In genomic region chr2:200742426-200742825, GRCh38 we compare ENCODE assay signal across 12 cellular contexts.
DNase-seq lines count a peak whose midpoint lies in the region; ATAC-seq and TF ChIP-seq lines count a peak whose summit lies in the region.
"Had no signal": no experiment of that assay in that cellular context is flagged by ENCODE, and none has a peak within 500 bp of the region (broad histone marks: within the 10 kb centered on the region; RNA-seq: fewer than 3 reads in every experiment).

No MANE protein-coding gene starts in this region.

- no peaks in the 10 kb centered on the region for H3K36me3 ChIP-seq in ascending aorta
- no peaks in the 10 kb centered on the region for H3K36me3 ChIP-seq in aorta (ENCODE audit: control insufficient read depth in 1 of 2, insufficient read depth in 2 of 2, low read length in 1 of 2)

- peaks cover 22% of the 10 kb centered on the region for H3K4me1 Mint-ChIP-seq in nephron
- H3K4me1 Mint-ChIP-seq in activated CD4-positive, alpha-beta memory T cell treated with anti-CD3 and anti-CD28 coated beads for 36 hours (ENCODE audit: low read depth), result no peaks in the 10 kb centered on the region
- H3K4me1 Mint-ChIP-seq: memory B cell had no signal

- H3K27ac Mint-ChIP-seq in nephron, result peak overlapping the region in 2 of 3 experiments; percentile 60 to 86
- no peak overlapping the region for H3K27ac Mint-ChIP-seq in activated CD4-positive, alpha-beta memory T cell treated with anti-CD3 and anti-CD28 coated beads for 36 hours
- H3K27ac Mint-ChIP-seq: memory B cell had no signal

- POLR2A ChIA-PET in activated CD4-positive, alpha-beta memory T cell treated with anti-CD3 and anti-CD28 coated beads for 36 hours (lab: Charles Lee), result no interaction called here

- intact Hi-C loops in ascending aorta (cut with DNase I) (loop anchor here (2.0 kb wide), 1 partner anchor 44 kb away; no protein-coding TSS in a partner anchor), Right ventricle myocardium inferior (cut with DNase I) (loop anchor here (5.0 kb wide), 1 partner anchor 55 kb away; no protein-coding TSS in a partner anchor), aorta (cut with DNase I) (loop anchor here (1.0 to 5.0 kb wide), 2 partner anchors 69 to 70 kb away; partner anchors contain the start of gene BZW1 (in 2 of the 2))
- intact Hi-C loops in activated CD4-positive, alpha-beta memory T cell treated with anti-CD3 and anti-CD28 coated beads for 36 hours (cut with micrococcal nuclease), result no loop called here

- TF ChIP-seq CTCF in ascending aorta (IDR thresholded peaks at IDR 0.05) (no peak), nephron (IDR thresholded peaks at IDR 0.05; ENCODE audit: unreplicated experiment in 3 of 3) (no peak)

- 14 to 22% methylated on average over 5 of the region's 5 CpGs for WGBS in aorta, 2 donors

- H3K27ac ChIP-seq in ascending aorta (peak overlapping the region; percentile 97), aorta (ENCODE audit: low read depth in 1 of 2, low read length in 2 of 2) (peak overlapping the region; percentile 58 to 95)
- H3K27ac ChIP-seq: RWPE1 had no signal

- peak; percentile 90 for ATAC-seq in Right ventricle myocardium inferior
- ATAC-seq in aorta (ENCODE audit: low FRiP score), result peak; percentile 91

- peaks cover 17% of the 10 kb centered on the region for H3K27me3 Mint-ChIP-seq in nephron (ENCODE audit: low read depth)
- H3K27me3 Mint-ChIP-seq in activated CD4-positive, alpha-beta memory T cell treated with anti-CD3 and anti-CD28 coated beads for 36 hours, result peaks cover 4% of the 10 kb centered on the region

- H3K27me3 ChIP-seq in ascending aorta (no peaks in the 10 kb centered on the region), aorta (ENCODE audit: control insufficient read depth in 1 of 2, insufficient read depth in 2 of 2, low read length in 1 of 2) (no peaks in the 10 kb centered on the region)

- H3K4me1 ChIP-seq in ascending aorta (peaks cover 18 to 29% of the 10 kb centered on the region in 2 donors), aorta (ENCODE audit: control insufficient read depth in 1 of 2, insufficient read depth in 2 of 2, low read length in 2 of 2) (peaks cover 3 to 6% of the 10 kb centered on the region in 2 donors)

- H3K9me3 ChIP-seq in ascending aorta (no peaks in the 10 kb centered on the region), aorta (ENCODE audit: control insufficient read depth, low read length) (no peaks in the 10 kb centered on the region)

- no peaks in the 10 kb centered on the region for H3K9me3 Mint-ChIP-seq in nephron
- no peaks in the 10 kb centered on the region for H3K9me3 Mint-ChIP-seq in activated CD4-positive, alpha-beta memory T cell treated with anti-CD3 and anti-CD28 coated beads for 36 hours
- H3K9me3 Mint-ChIP-seq: memory B cell had no signal

- peak; percentile 69 to 91 for DNase-seq in ascending aorta (ENCODE audit: low spot score in 2 of 2)
- DNase-seq in Right ventricle myocardium inferior (ENCODE audit: missing footprints), result peak; percentile 85
- peak; percentile 90 to 92 for DNase-seq in aorta
- no peak for DNase-seq in activated CD4-positive, alpha-beta memory T cell treated with anti-CD3 and anti-CD28 coated beads for 36 hours
- no peak for DNase-seq in T-helper 1 cell
- DNase-seq in activated CD4-positive, alpha-beta T cell treated with anti-CD3 and anti-CD28 coated beads, Interleukin-2, amount 50 U/mL, for 4 hours, result no peak
- DNase-seq: activated T-cell treated with anti-CD3 and anti-CD28 coated beads, Interleukin-2, amount 50 U/mL, for 48 hours; central memory CD4-positive, alpha-beta T cell; DMS153 had no signal

- CTCF ChIA-PET in activated CD4-positive, alpha-beta memory T cell treated with anti-CD3 and anti-CD28 coated beads for 36 hours (lab: Charles Lee), result no interaction called here

- no peaks in the 10 kb centered on the region for H3K36me3 Mint-ChIP-seq in nephron (ENCODE audit: low read depth)
- no peaks in the 10 kb centered on the region for H3K36me3 Mint-ChIP-seq in activated CD4-positive, alpha-beta memory T cell treated with anti-CD3 and anti-CD28 coated beads for 36 hours
- H3K36me3 Mint-ChIP-seq: memory B cell had no signal

- H3K4me3 ChIP-seq in ascending aorta (peak overlapping the region in 1 of 2 donors; percentile 41), aorta (ENCODE audit: low read length in 2 of 2) (no peak overlapping the region)

- no peak overlapping the region for H3K4me3 Mint-ChIP-seq in nephron
- no peak overlapping the region for H3K4me3 Mint-ChIP-seq in activated CD4-positive, alpha-beta memory T cell treated with anti-CD3 and anti-CD28 coated beads for 36 hours
- H3K4me3 Mint-ChIP-seq: memory B cell had no signal

Comparison
In these comparisons a context has a peak if more than half of its experiments do, and no peak if none do; other contexts are left out.
1. DNase-seq: peak in ascending aorta (2 of 2), Right ventricle myocardium inferior (single experiment) and aorta (2 of 2); none in activated CD4-positive, alpha-beta memory T cell treated with anti-CD3 and anti-CD28 coated beads for 36 hours (single experiment), T-helper 1 cell (0 of 5) and activated CD4-positive, alpha-beta T cell treated with anti-CD3 and anti-CD28 coated beads, Interleukin-2, amount 50 U/mL, for 4 hours (0 of 2).